In the genomic region with DNA sequence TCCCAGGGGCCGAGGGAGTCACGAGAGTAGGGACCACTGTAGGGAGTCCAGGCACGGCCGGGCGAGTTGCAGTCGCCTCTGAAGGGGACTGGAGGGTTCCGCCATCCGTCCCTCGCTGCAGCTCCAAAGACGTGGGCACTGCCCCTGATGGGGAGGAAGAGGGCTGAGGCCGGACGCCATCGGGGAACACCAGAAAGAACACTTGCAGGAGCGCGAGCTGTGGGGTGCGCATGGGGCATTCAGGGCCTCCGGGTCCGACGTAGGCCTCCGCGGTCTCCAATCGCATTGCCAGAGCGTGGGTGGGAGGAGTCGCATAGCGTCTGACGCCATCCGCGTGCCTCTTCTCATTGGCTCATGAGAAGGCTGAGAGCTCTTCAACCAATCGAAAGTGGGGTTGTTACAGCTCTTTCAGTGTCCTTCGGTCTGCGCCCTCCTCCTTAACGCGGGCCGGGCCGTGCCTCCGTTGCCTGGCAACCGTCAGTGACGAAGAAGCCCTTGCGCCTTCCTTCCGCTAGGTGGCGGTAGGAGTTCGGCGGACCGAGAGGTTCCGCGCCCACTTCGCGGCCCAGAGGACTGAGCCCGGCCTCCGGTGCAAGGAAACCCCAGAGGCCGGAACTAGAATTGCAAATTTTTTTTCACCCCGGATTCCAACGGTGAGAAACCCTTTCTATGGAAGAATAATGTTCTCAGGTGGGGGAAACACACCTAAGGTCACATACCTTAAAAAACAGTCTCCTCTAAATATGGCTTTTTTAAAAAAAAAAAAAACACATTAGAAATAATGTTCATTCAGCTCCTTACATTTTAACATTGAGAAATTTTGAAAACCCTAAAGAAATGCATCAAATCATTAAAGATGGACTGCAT, we compare ENCODE assay signal across 1 cellular context.
TF ChIP-seq lines count a peak whose summit lies in the region.

A gene with protein sequence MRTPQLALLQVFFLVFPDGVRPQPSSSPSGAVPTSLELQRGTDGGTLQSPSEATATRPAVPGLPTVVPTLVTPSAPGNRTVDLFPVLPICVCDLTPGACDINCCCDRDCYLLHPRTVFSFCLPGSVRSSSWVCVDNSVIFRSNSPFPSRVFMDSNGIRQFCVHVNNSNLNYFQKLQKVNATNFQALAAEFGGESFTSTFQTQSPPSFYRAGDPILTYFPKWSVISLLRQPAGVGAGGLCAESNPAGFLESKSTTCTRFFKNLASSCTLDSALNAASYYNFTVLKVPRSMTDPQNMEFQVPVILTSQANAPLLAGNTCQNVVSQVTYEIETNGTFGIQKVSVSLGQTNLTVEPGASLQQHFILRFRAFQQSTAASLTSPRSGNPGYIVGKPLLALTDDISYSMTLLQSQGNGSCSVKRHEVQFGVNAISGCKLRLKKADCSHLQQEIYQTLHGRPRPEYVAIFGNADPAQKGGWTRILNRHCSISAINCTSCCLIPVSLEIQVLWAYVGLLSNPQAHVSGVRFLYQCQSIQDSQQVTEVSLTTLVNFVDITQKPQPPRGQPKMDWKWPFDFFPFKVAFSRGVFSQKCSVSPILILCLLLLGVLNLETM (minus strand): TSS at position 260 of the 867 bp plus-strand sequence. CDS start 28 bp downstream, at position 232.

TF ChIP-seq in HEK293, 187 proteins besides CTCF, POLR2A, EP300 and RAD21 (continued from another document):
- TF ChIP-seq, protein P1, sequence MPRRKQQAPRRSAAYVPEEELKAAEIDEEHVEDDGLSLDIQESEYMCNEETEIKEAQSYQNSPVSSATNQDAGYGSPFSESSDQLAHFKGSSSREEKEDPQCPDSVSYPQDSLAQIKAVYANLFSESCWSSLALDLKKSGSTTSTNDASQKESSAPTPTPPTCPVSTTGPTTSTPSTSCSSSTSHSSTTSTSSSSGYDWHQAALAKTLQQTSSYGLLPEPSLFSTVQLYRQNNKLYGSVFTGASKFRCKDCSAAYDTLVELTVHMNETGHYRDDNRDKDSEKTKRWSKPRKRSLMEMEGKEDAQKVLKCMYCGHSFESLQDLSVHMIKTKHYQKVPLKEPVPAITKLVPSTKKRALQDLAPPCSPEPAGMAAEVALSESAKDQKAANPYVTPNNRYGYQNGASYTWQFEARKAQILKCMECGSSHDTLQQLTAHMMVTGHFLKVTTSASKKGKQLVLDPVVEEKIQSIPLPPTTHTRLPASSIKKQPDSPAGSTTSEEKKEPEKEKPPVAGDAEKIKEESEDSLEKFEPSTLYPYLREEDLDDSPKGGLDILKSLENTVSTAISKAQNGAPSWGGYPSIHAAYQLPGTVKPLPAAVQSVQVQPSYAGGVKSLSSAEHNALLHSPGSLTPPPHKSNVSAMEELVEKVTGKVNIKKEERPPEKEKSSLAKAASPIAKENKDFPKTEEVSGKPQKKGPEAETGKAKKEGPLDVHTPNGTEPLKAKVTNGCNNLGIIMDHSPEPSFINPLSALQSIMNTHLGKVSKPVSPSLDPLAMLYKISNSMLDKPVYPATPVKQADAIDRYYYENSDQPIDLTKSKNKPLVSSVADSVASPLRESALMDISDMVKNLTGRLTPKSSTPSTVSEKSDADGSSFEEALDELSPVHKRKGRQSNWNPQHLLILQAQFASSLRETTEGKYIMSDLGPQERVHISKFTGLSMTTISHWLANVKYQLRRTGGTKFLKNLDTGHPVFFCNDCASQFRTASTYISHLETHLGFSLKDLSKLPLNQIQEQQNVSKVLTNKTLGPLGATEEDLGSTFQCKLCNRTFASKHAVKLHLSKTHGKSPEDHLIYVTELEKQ (tag by site-specific recombination; IDR thresholded peaks at IDR 0.05; ENCODE audit: borderline replicate concordance) = no peak
- TF ChIP-seq HOXD13 (CRISPR knock-in tag; IDR thresholded peaks at IDR 0.05; ENCODE audit: borderline replicate concordance) = no peak
- TF ChIP-seq, protein P2, sequence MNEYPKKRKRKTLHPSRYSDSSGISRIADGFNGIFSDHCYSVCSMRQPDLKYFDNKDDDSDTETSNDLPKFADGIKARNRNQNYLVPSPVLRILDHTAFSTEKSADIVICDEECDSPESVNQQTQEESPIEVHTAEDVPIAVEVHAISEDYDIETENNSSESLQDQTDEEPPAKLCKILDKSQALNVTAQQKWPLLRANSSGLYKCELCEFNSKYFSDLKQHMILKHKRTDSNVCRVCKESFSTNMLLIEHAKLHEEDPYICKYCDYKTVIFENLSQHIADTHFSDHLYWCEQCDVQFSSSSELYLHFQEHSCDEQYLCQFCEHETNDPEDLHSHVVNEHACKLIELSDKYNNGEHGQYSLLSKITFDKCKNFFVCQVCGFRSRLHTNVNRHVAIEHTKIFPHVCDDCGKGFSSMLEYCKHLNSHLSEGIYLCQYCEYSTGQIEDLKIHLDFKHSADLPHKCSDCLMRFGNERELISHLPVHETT (tag by site-specific recombination; IDR thresholded peaks at IDR 0.05) = no peak
